In the genomic region with DNA sequence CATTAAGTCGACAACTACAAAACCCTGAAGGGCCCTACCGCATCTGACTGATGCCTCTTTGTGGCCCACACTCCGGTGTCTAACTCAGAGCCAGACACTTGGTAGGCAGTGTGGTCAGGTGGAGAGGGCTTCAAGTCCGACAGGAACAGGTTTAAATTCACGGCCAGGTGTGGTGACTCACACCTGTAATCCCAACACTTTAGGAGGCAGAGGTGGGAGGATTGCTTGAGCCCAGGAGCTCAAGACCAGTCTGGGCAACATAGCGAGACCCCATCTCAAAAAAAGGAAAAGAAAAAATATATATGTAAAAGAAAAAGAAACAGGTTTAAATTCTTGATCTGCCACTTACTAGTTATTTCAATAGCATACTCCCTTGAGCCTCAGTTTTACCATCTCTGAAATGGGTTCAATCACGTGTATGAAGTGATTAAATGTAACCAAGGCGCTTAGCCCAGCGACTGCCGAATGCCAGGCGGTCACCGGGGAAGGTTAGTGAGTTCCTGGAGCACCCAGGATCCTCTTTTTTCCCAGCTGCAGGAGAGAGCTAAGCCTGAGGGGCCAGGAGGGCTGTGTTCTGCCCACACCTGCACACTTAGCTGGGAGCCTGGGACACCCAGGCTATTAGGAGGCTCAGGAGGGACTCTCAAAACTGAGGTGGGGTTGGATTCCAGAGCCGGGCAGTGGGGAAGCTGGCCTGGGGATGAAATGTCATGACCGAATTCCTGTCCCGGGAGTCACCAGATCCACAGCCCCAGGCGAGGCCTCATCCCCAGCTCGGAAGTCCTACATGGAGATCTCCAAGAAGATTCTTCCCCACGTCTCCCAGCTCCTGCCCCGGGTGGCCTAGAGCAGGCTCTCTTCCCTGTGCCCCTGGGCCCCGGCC, we compare ENCODE assay signal across 8 cellular contexts. TPM values are rescaled to one million over a fixed set of nuclear protein-coding genes. Genes with fewer than 3 reads are reported as not detected.
DNase-seq lines count a peak whose midpoint lies in the region; ATAC-seq and TF ChIP-seq lines count a peak whose summit lies in the region.

No MANE protein-coding gene starts in this region.

- H3K4me1 Mint-ChIP-seq in activated naive CD4-positive, alpha-beta T cell treated with anti-CD3 and anti-CD28 coated beads for 36 hours (ENCODE audit: low read depth) = peaks cover 43% of the 10 kb centered on the region

- CTCF ChIA-PET in activated naive CD4-positive, alpha-beta T cell treated with anti-CD3 and anti-CD28 coated beads for 36 hours (lab: Charles Lee) = interaction anchor here (0.7 to 3.6 kb wide), 9 partner anchors 27 to 182 kb away, joined by 3 to 21 read pairs (median 3); partner anchors contain the start of gene FAF2
- CTCF ChIA-PET in Panc1 (lab: Charles Lee) = interaction anchor here (0.5 to 0.7 kb wide), 3 partner anchors 128 to 241 kb away, joined by 3 read pairs; no protein-coding TSS in a partner anchor

- POLR2A ChIA-PET in Panc1 (lab: Charles Lee) = interaction anchor here (0.7 kb wide), 1 partner anchor 10 kb away, joined by 8 read pairs; no protein-coding TSS in a partner anchor

- H3K4me3 ChIP-seq in Panc1 (ENCODE audit: low read depth in 2 of 2, low read length in 2 of 2) (peak overlapping the region; percentile 81 to 86), dorsolateral prefrontal cortex (peak overlapping the region; percentile 55 to 100 (median 94)), lower lobe of right lung (peak overlapping the region; percentile 96), transverse colon (peak overlapping the region; percentile 80 to 98 (median 88))

- H3K9me3 ChIP-seq in Panc1 (ENCODE audit: control insufficient read depth, insufficient read depth, low read depth, low read length) = no peaks in the 10 kb centered on the region
- no peaks in the 10 kb centered on the region for H3K9me3 ChIP-seq in lower lobe of right lung
- H3K9me3 ChIP-seq in transverse colon = no peaks in the 10 kb centered on the region

- no peak for TF ChIP-seq POLR2A in transverse colon (IDR thresholded peaks at IDR 0.05)

- H3K27me3 Mint-ChIP-seq in activated naive CD4-positive, alpha-beta T cell treated with anti-CD3 and anti-CD28 coated beads for 36 hours (ENCODE audit: low read depth) = no peaks in the 10 kb centered on the region

- H3K4me1 ChIP-seq in Panc1 (ENCODE audit: control insufficient read depth, insufficient read depth, low read length) = peaks cover 16% of the 10 kb centered on the region; the same call in 1 of the 2 replicates
- H3K4me1 ChIP-seq in lower lobe of right lung = peaks cover 55% of the 10 kb centered on the region
- peaks cover 8 to 57% (median 40%) of the 10 kb centered on the region in 4 donors for H3K4me1 ChIP-seq in transverse colon

- no peaks in the 10 kb centered on the region for H3K36me3 Mint-ChIP-seq in activated naive CD4-positive, alpha-beta T cell treated with anti-CD3 and anti-CD28 coated beads for 36 hours (ENCODE audit: low read depth)

- H3K27me3 ChIP-seq in Panc1 (ENCODE audit: control insufficient read depth, insufficient read depth, low read length) = no peaks in the 10 kb centered on the region
- H3K27me3 ChIP-seq in dorsolateral prefrontal cortex = no peaks in the 10 kb centered on the region
- H3K27me3 ChIP-seq in lower lobe of right lung (ENCODE audit: low read depth) = no peaks in the 10 kb centered on the region
- H3K27me3 ChIP-seq in transverse colon = no peaks in the 10 kb centered on the region

- peak; percentile 46 for ATAC-seq in Panc1
- ATAC-seq in lower lobe of right lung = peak; percentile 31 to 52
- no peak for ATAC-seq in GM21786 (IDR thresholded peaks at IDR 0.05; ENCODE audit: unreplicated experiment)

- no peak for DNase-seq in activated naive CD4-positive, alpha-beta T cell treated with anti-CD3 and anti-CD28 coated beads for 36 hours
- no peak for DNase-seq in activated naive CD4-positive, alpha-beta T cell treated with anti-CD3 and anti-CD28 coated beads, Interleukin-2, amount 50 U/mL, for 16 hours
- DNase-seq in Panc1 (ENCODE audit: low read depth, low spot score) (no peak), dorsolateral prefrontal cortex (peak in 1 of 10 donors; percentile 18), lower lobe of right lung (peak; percentile 60), transverse colon (peak; percentile 45)
- no peak for DNase-seq in stimulated activated CD4-positive, alpha-beta T cell treated with anti-CD3 and anti-CD28 coated beads, Interleukin-12 subunit alpha, Interleukin-12 subunit beta, amount 100 ng/mL, for 4 hours

- H3K9me3 Mint-ChIP-seq in activated naive CD4-positive, alpha-beta T cell treated with anti-CD3 and anti-CD28 coated beads for 36 hours = no peaks in the 10 kb centered on the region

- TF ChIP-seq CTCF in Panc1 (IDR thresholded peaks at IDR 0.05) (no peak), dorsolateral prefrontal cortex (IDR thresholded peaks at IDR 0.05 in 54 of 56, conservative IDR thresholded peaks at IDR 0.05 in 2 of 56; ENCODE audit: low read depth in 1 of 56, partially characterized antibody in 56 of 56) (no peak), lower lobe of right lung (IDR thresholded peaks at IDR 0.05) (no peak), transverse colon (IDR thresholded peaks at IDR 0.05) (no peak)

- intact Hi-C loops in activated naive CD4-positive, alpha-beta T cell treated with anti-CD3 and anti-CD28 coated beads for 36 hours (cut with micrococcal nuclease) = loop anchor here (1.0 to 2.0 kb wide), 9 partner anchors 26 to 232 kb away; partner anchors contain the start of genes FAF2, KIAA1191 and TSPAN17
- intact Hi-C loops in Panc1 (cut with micrococcal nuclease; ENCODE audit: unreplicated experiment) (loop anchor here (10.0 kb wide), 1 partner anchor 79 kb away; no protein-coding TSS in a partner anchor), dorsolateral prefrontal cortex (cut with DNase I) (loop anchor here (1.0 to 10.0 kb wide), 8 partner anchors 27 to 232 kb away; partner anchors contain the start of genes TSPAN17 (in 2 of the 2), ARL10 (in 1 of the 2), FAF2 (in 1 of the 2) and HIGD2A (in 1 of the 2)), lower lobe of right lung (cut with DNase I) (no loop called here), transverse colon (cut with DNase I; ENCODE audit: low total_unique reads) (no loop called here)

- peak overlapping the region; percentile 74 for H3K27ac Mint-ChIP-seq in activated naive CD4-positive, alpha-beta T cell treated with anti-CD3 and anti-CD28 coated beads for 36 hours

- WGBS in transverse colon (ENCODE audit: low coverage in 1 of 2), 2 donors = 41 to 64% methylated on average over 7 to 20 of the region's 20 CpGs

- in situ Hi-C loops in Panc1 (cut with HindIII; ENCODE audit: low pct_unique_long_range_greater_than_20kb, low sequenced_read_pairs) = no loop called here
- in situ Hi-C loops in transverse colon (cut with MboI; ENCODE audit: low pct_ligation_motif_present in 1 of 4, low pct_unique_long_range_greater_than_20kb in 1 of 4, low sequenced_read_pairs in 3 of 4) = loop anchor here in 2 of 4 donors (10.0 to 25.0 kb wide), 2 partner anchors 159 to 172 kb away; no protein-coding TSS in a partner anchor

- H3K36me3 ChIP-seq in Panc1 (ENCODE audit: control insufficient read depth, insufficient read depth, low read length) = no peaks in the 10 kb centered on the region
- peaks cover 1% of the 10 kb centered on the region for H3K36me3 ChIP-seq in lower lobe of right lung
- no peaks in the 10 kb centered on the region for H3K36me3 ChIP-seq in transverse colon

- H3K27ac ChIP-seq in Panc1 (ENCODE audit: low read length) (peak overlapping the region; percentile 81), dorsolateral prefrontal cortex (peak overlapping the region; percentile 33 to 96 (median 88)), lower lobe of right lung (peak overlapping the region; percentile 96), transverse colon (peak overlapping the region; percentile 93 to 97 (median 94))

- TF ChIP-seq EP300 in transverse colon (IDR thresholded peaks at IDR 0.05; ENCODE audit: low read depth) = no peak

- H3K4me3 Mint-ChIP-seq in activated naive CD4-positive, alpha-beta T cell treated with anti-CD3 and anti-CD28 coated beads for 36 hours = peak overlapping the region; percentile 74

- no TSS peak for BruUV-seq in Panc1 (replicated peaks; lab: Mats Ljungman, UMichigan)

RNA-seq across cellular contexts. Expression of gene CLTB, which starts 0.9 kb away (rescaled TPM):
- total RNA-seq in activated naive CD4-positive, alpha-beta T cell treated with anti-CD3 and anti-CD28 coated beads for 36 hours = 10 to 100 TPM; 51.1 to 53.9 TPM
- total RNA-seq in Panc1 (2021; ENCODE audit: unreplicated experiment) (124 TPM), dorsolateral prefrontal cortex (100 to 1,000 TPM in 115 of 120 experiments, 10 to 100 TPM in 5; 66.4 to 198 (median 136) TPM), lower lobe of right lung (75.8 TPM), transverse colon (100 to 1,000 TPM; 167 to 272 (median 265) TPM)
- 173 TPM for polyA plus RNA-seq in Panc1 (2012; ENCODE audit: insufficient read length)

RNA-seq across cellular contexts. Expression of gene HIGD2A, which starts 26.9 kb away (rescaled TPM):
- 100 to 1,000 TPM; 154 to 155 TPM for total RNA-seq in activated naive CD4-positive, alpha-beta T cell treated with anti-CD3 and anti-CD28 coated beads for 36 hours
- total RNA-seq in Panc1 (2021; ENCODE audit: unreplicated experiment) = 162 TPM
- 179 TPM for polyA plus RNA-seq in Panc1 (2012; ENCODE audit: insufficient read length)
- total RNA-seq in dorsolateral prefrontal cortex = 100 to 1,000 TPM in 8 of 120 experiments, 10 to 100 TPM in 112; 58.3 to 114 (median 80.1) TPM
- total RNA-seq in lower lobe of right lung = 102 TPM
- total RNA-seq in transverse colon = 100 to 1,000 TPM; 158 to 320 (median 207) TPM

RNA-seq across cellular contexts. Expression of gene NOP16, which starts 27.1 kb away (rescaled TPM):
- 10 to 100 TPM; 42.1 to 43.1 TPM for total RNA-seq in activated naive CD4-positive, alpha-beta T cell treated with anti-CD3 and anti-CD28 coated beads for 36 hours
- 76.2 TPM for total RNA-seq in Panc1 (2021; ENCODE audit: unreplicated experiment)
- polyA plus RNA-seq in Panc1 (2012; ENCODE audit: insufficient read length) = 101 TPM
- 10 to 100 TPM in 104 of 120 experiments, 1 to 10 TPM in 16; 7.6 to 21.5 (median 13.1) TPM for total RNA-seq in dorsolateral prefrontal cortex
- 11.8 TPM for total RNA-seq in lower lobe of right lung
- total RNA-seq in transverse colon = 10 to 100 TPM in 1 of 4 donors, 1 to 10 TPM in 3; 1.8 to 12.7 (median 8.5) TPM

RNA-seq across cellular contexts. Expression of gene FAF2, which starts 32.7 kb away (rescaled TPM):
- 10 to 100 TPM; 30.0 to 32.8 TPM for total RNA-seq in activated naive CD4-positive, alpha-beta T cell treated with anti-CD3 and anti-CD28 coated beads for 36 hours
- total RNA-seq in Panc1 (2021; ENCODE audit: unreplicated experiment) (86.6 TPM), dorsolateral prefrontal cortex (10 to 100 TPM; 23.5 to 42.0 (median 33.9) TPM), lower lobe of right lung (31.8 TPM), transverse colon (10 to 100 TPM in 3 of 4 donors, 1 to 10 TPM in 1; 3.8 to 32.4 (median 26.5) TPM)
- polyA plus RNA-seq in Panc1 (2012; ENCODE audit: insufficient read length) = 51.7 TPM

RNA-seq across cellular contexts. Expression of gene ARL10, which starts 50.2 kb away (rescaled TPM):
- 1 to 10 TPM; 3.9 to 5.1 TPM for total RNA-seq in activated naive CD4-positive, alpha-beta T cell treated with anti-CD3 and anti-CD28 coated beads for 36 hours
- total RNA-seq in Panc1 (2021; ENCODE audit: unreplicated experiment) (2.0 TPM), dorsolateral prefrontal cortex (10 to 100 TPM; 18.1 to 46.0 (median 28.5) TPM), lower lobe of right lung (5.4 TPM), transverse colon (1 to 10 TPM; 1.1 to 4.9 (median 2.6) TPM)
- 3.1 TPM for polyA plus RNA-seq in Panc1 (2012; ENCODE audit: insufficient read length)

Comparison
In these comparisons a context has a peak if more than half of its experiments do, and no peak if none do; other contexts are left out.
1. DNase-seq: peak in lower lobe of right lung (single experiment) and transverse colon (single experiment); none in activated naive CD4-positive, alpha-beta T cell treated with anti-CD3 and anti-CD28 coated beads for 36 hours (single experiment), activated naive CD4-positive, alpha-beta T cell treated with anti-CD3 and anti-CD28 coated beads, Interleukin-2, amount 50 U/mL, for 16 hours (single experiment), Panc1 (single experiment) and stimulated activated CD4-positive, alpha-beta T cell treated with anti-CD3 and anti-CD28 coated beads, Interleukin-12 subunit alpha, Interleukin-12 subunit beta, amount 100 ng/mL, for 4 hours (single experiment).
2. intact Hi-C loops: an anchor here in activated naive CD4-positive, alpha-beta T cell treated with anti-CD3 and anti-CD28 coated beads for 36 hours (1.0 to 2.0 kb wide), Panc1 (10.0 kb wide) and dorsolateral prefrontal cortex (1.0 to 10.0 kb wide); none called in lower lobe of right lung and transverse colon.
3. Peak in every context shown above with its lines, with median percentiles within 50 percentile points of each other: H3K27ac ChIP-seq and H3K4me3 ChIP-seq.